In genomic region chr6:150638765-150639164, GRCh38 we compare ENCODE assay signal across 18 cellular contexts. TPM values are rescaled to one million over a fixed set of nuclear protein-coding genes. Genes with fewer than 3 reads are reported as not detected.
DNase-seq lines count a peak whose midpoint lies in the region; ATAC-seq, FAIRE-seq and TF ChIP-seq lines count a peak whose summit lies in the region.
"Had no signal": no experiment of that assay in that cellular context is flagged by ENCODE, and none has a peak within 500 bp of the region (broad histone marks: within the 10 kb centered on the region; RNA-seq: fewer than 3 reads in every experiment).

No MANE protein-coding gene starts in this region.

- no peaks in the 10 kb centered on the region for H3F3A ChIP-seq in PC-3 (ENCODE audit: low read length, unreplicated experiment)

- POLR2A ChIA-PET in PC-3 (lab: Charles Lee; ENCODE audit: unreplicated experiment), result no interaction called here
- POLR2A ChIA-PET in GM12878 (lab: Charles Lee), result interaction anchor here (1.1 to 2.0 kb wide), 3 partner anchors 39 to 174 kb away, joined by 3 to 8 read pairs (median 6); partner anchors contain the start of gene PLEKHG1

- RAD21 ChIA-PET in GM12878 (lab: Charles Lee; ENCODE audit: unreplicated experiment), result interaction anchor here (0.7 to 8.9 kb wide), 9 partner anchors 8 to 176 kb away, joined by 3 to 73 read pairs (median 3); partner anchors contain the start of gene PLEKHG1

- intact Hi-C loops in PC-3 (cut with micrococcal nuclease), result no loop called here
- intact Hi-C loops in GM12878 (cut with micrococcal nuclease; ENCODE audit: unreplicated experiment), result loop anchor here (5.0 kb wide), 1 partner anchor 54 kb away; no protein-coding TSS in a partner anchor

- TF ChIP-seq POLR2A in GM12878 (IDR thresholded peaks at IDR 0.05; ENCODE audit: low read depth, low read length), result no peak

- CTCF ChIA-PET in PC-3 (lab: Charles Lee) (no interaction called here), GM12878 (lab: Yijun Ruan, JAX) (interaction anchor here (0.6 to 4.1 kb wide), 5 partner anchors 39 to 221 kb away, joined by 4 to 15 read pairs (median 6); partner anchors contain the start of gene PLEKHG1)

- H3K4me2 ChIP-seq in PC-3 (ENCODE audit: low read length) (no peak overlapping the region), GM12878 (ENCODE audit: control insufficient read depth, insufficient read depth) (peak overlapping the region; percentile 62)
- H3K4me2 ChIP-seq: BLaER1 treated with 17β-estradiol and CSF1 and Interleukin-3, amounts not matched to agents 10 nM and 100 nM had no signal

- SMC1A ChIA-PET in GM12878 (lab: Charles Lee; ENCODE audit: uncharacterized antibody, unreplicated experiment), result interaction anchor here (0.6 to 8.2 kb wide), 14 partner anchors 10 to 221 kb away, joined by 3 to 52 read pairs (median 7); partner anchors contain the start of gene PLEKHG1

- H3K79me2 ChIP-seq in PC-3 (ENCODE audit: low read length) (no peaks in the 10 kb centered on the region), GM12878 (ENCODE audit: control insufficient read depth, insufficient read depth, low read length) (peaks cover 26% of the 10 kb centered on the region)

- no peak overlapping the region for H2AFZ ChIP-seq in PC-3 (ENCODE audit: low read length)
- no peak overlapping the region for H2AFZ ChIP-seq in GM12878 (ENCODE audit: control insufficient read depth, low read depth, low read length)

- H3K9me3 ChIP-seq in PC-3 (ENCODE audit: low read length) (no peaks in the 10 kb centered on the region), GM12878 (replicated peaks; ENCODE audit: control insufficient read depth, insufficient read depth, low read length) (no peaks in the 10 kb centered on the region)
- H3K9me3 ChIP-seq: BLaER1 treated with 17β-estradiol and CSF1 and Interleukin-3, amounts not matched to agents 10 nM and 100 nM; HAP-1; SJCRH30 had no signal

- H3K4me1 ChIP-seq in PC-3 (ENCODE audit: insufficient read depth, low read length) (0 out of 2 replicates have a peak, but pooled peaks cover 5% of the 10 kb centered on the region), GM12878 (ENCODE audit: control insufficient read depth, insufficient read depth, low read length) (peaks cover 33% of the 10 kb centered on the region)
- H3K4me1 ChIP-seq: SJCRH30 had no signal

- peak; percentile 44 for FAIRE-seq in GM19239 (lab: Jason Lieb, UNC)
- no peak for FAIRE-seq in GM12878 (lab: Jason Lieb, UNC)

- H3K36me3 ChIP-seq in PC-3 (ENCODE audit: low read depth, low read length) (no peaks in the 10 kb centered on the region), GM12878 (ENCODE audit: control insufficient read depth in 2 of 2, insufficient read depth in 2 of 2, low read length in 1 of 2) (no peaks in the 10 kb centered on the region; a peak in 1 of 4 replicates)
- H3K36me3 ChIP-seq: BLaER1 treated with 17β-estradiol and CSF1 and Interleukin-3, amounts not matched to agents 10 nM and 100 nM; HAP-1; SJCRH30 had no signal

- DNase-seq in GM19239 (ENCODE audit: insufficient read length, low spot score), result no peak
- DNase-seq in PC-3, result peak; percentile 33
- DNase-seq in GM12878 (ENCODE audit: low read depth, low spot score), result no peak
- DNase-seq in renal cortical epithelial cell (ENCODE audit: low read depth), result peak; percentile 51
- DNase-seq: CD8-positive, alpha-beta memory T cell; KG1; NCI-H1436; NCI-H1930; NCI-H345; NCI-H524 treated with DMSO at 0.1 percent for 48 hours; SJCRH30 had no signal

- TF ChIP-seq EP300 in GM12878 (IDR thresholded peaks at IDR 0.05; ENCODE audit: borderline replicate concordance in 1 of 2, control insufficient read depth in 1 of 2, low read depth in 2 of 2, low read length in 2 of 2), result no peak

- no peaks in the 10 kb centered on the region for H3K9me2 ChIP-seq in PC-3 (replicated peaks; ENCODE audit: low read length)

- in situ Hi-C loops in GM12878 (cut with MboI), result no loop called here

- H4K20me1 ChIP-seq in PC-3 (ENCODE audit: low read length) (no peaks in the 10 kb centered on the region), GM12878 (ENCODE audit: control insufficient read depth, insufficient read depth) (no peaks in the 10 kb centered on the region)
- H4K20me1 ChIP-seq: BLaER1 treated with 17β-estradiol and CSF1 and Interleukin-3, amounts not matched to agents 10 nM and 100 nM had no signal

- BruUV-seq in PC-3 (replicated peaks; lab: Mats Ljungman, UMichigan), result no TSS peak
- no TSS peak for BruUV-seq in GM12878 (replicated peaks; lab: Mats Ljungman, UMichigan)

- no peak overlapping the region for H3K27ac ChIP-seq in PC-3 (ENCODE audit: low read length)
- no peak overlapping the region; the same call in 1 of the 2 replicates for H3K27ac ChIP-seq in GM12878 (ENCODE audit: control insufficient read depth, insufficient read depth)
- H3K27ac ChIP-seq: BLaER1 treated with 17β-estradiol and CSF1 and Interleukin-3, amounts not matched to agents 10 nM and 100 nM; SJCRH30 had no signal

- TF ChIP-seq RAD21 in GM12878 (IDR thresholded peaks at IDR 0.05; ENCODE audit: insufficient read depth, low read depth, low read length), result no peak

- TF ChIP-seq CTCF in PC-3 (conservative IDR thresholded peaks at IDR 0.05; ENCODE audit: low read depth, low read length), result no peak
- no peak for TF ChIP-seq CTCF in GM12878 (IDR thresholded peaks at IDR 0.05 in 2 of 3, conservative IDR thresholded peaks at IDR 0.05 in 1 of 3; ENCODE audit: control insufficient read depth in 2 of 3, extremely low read depth in 1 of 3, insufficient read depth in 1 of 3, low read depth in 3 of 3, low read length in 3 of 3)

- H3K27me3 ChIP-seq in PC-3 (ENCODE audit: low read length) (no peaks in the 10 kb centered on the region), GM12878 (replicated peaks in 1 of 2; ENCODE audit: control insufficient read depth in 2 of 2, insufficient read depth in 2 of 2, low read length in 1 of 2) (no peaks in the 10 kb centered on the region)
- H3K27me3 ChIP-seq: SJCRH30 had no signal

- H3K4me3 ChIP-seq in PC-3 (ENCODE audit: low read length) (no peak overlapping the region), GM12878 (no peak overlapping the region)
- H3K4me3 ChIP-seq: BLaER1 treated with 17β-estradiol and CSF1 and Interleukin-3, amounts not matched to agents 10 nM and 100 nM; HAP-1; SJCRH30 had no signal

- H3K9ac ChIP-seq in PC-3 (ENCODE audit: low read length) (no peak overlapping the region), GM12878 (ENCODE audit: control insufficient read depth, insufficient read depth, low read length) (no peak overlapping the region)
- H3K9ac ChIP-seq: BLaER1 treated with 17β-estradiol and CSF1 and Interleukin-3, amounts not matched to agents 10 nM and 100 nM had no signal

- ATAC-seq in PC-3, result no peak
- ATAC-seq in GM12878, result no peak
- ATAC-seq in GM18861 (IDR thresholded peaks at IDR 0.05; ENCODE audit: unreplicated experiment), result no peak
- ATAC-seq in HG02870 (IDR thresholded peaks at IDR 0.05; ENCODE audit: unreplicated experiment), result no peak
- no peak for ATAC-seq in GM18868 (IDR thresholded peaks at IDR 0.05; ENCODE audit: unreplicated experiment)
- ATAC-seq: Panc1 had no signal

- WGBS in GM12878 (ENCODE audit: insufficient coverage, insufficient replicate concordance, low lambda C conversion rate, missing lambda C conversion rate), result 0% methylated on average over 1 of the region's 1 CpG

TF ChIP-seq in GM12878, 131 proteins besides CTCF, POLR2A, EP300 and RAD21 (continues in another document):
- TF ChIP-seq ATF2 (IDR thresholded peaks at IDR 0.05; ENCODE audit: low read length) (peak; percentile 16; the same call in 1 of the 2 replicates), RELB (IDR thresholded peaks at IDR 0.05; ENCODE audit: low read depth) (peak; percentile 24; the same call in 1 of the 2 replicates), RUNX3 (IDR thresholded peaks at IDR 0.05; ENCODE audit: low read length) (peak; percentile 78)

RNA-seq across cellular contexts. Expression of gene PLEKHG1, which starts 39.1 kb away (rescaled TPM):
- total RNA-seq in PC-3 (2014; rRNA removed), result 1.3 and 1.4 TPM in 2 replicates
- 150 TPM in 2 replicates for total RNA-seq in GM12878 (2013; cell fraction: nucleolus; rRNA removed)
- 7.3 and 10.0 TPM in 2 replicates for total RNA-seq in GM12878 (2014; rRNA removed)
- total RNA-seq in GM12878 (2014; rRNA removed; fragmentation: Illumina TruSeq; extraction: Trizol), result 4.5 and 4.7 TPM in 2 replicates
- total RNA-seq in GM12878 (2021), result 7.3 and 8.3 TPM in 2 replicates
- polyA plus RNA-seq in GM12878 (2011; ENCODE audit: low read depth), result 2.2 TPM
- polyA plus RNA-seq in GM12878 (2011; rRNA removed), result 15.0 and 17.2 TPM in 2 replicates
- polyA plus RNA-seq in GM12878 (2011; cell fraction: cytosol; rRNA removed), result 10.9 and 14.1 TPM in 2 replicates
- 22.8 and 24.8 TPM in 2 replicates for polyA plus RNA-seq in GM12878 (2011; cell fraction: nucleus; rRNA removed)
- polyA plus RNA-seq in GM12878 (2012), result 3.2 and 3.6 TPM in 2 replicates
- polyA plus RNA-seq in GM12878 (2014; fragmentation: Illumina TruSeq; extraction: Trizol), result 5.3 and 9.9 TPM in 2 replicates
- 1 to 10 TPM in 1 of 2 experiments, under 1 TPM in 1; 0.77 to 1.1 TPM for polyA plus RNA-seq in GM12878 (2014; fragmentation: Nextera tagmentation; extraction: Ambion mirVana)
- 3.8 and 6.0 TPM in 2 replicates for polyA plus RNA-seq in GM12878 (2014; rRNA removed)
- polyA plus RNA-seq in GM12878 (2016; fragmentation: Nextera tagmentation; extraction: Ambion mirVana), result 1 to 10 TPM; 2.8 to 4.3 TPM
- 52.1 and 55.8 TPM in 2 replicates for polyA minus RNA-seq in GM12878 (2011; rRNA and poly(A)+ RNA removed)
- 11.5 and 12.0 TPM in 2 replicates for polyA minus RNA-seq in GM12878 (2011; cell fraction: cytosol; rRNA and poly(A)+ RNA removed)
- polyA minus RNA-seq in GM12878 (2011; cell fraction: nucleus; rRNA and poly(A)+ RNA removed), result 58.5 and 77.3 TPM in 2 replicates
- total RNA-seq in renal cortical epithelial cell, result 11.1 and 13.4 TPM in 2 replicates
- total RNA-seq: M059J had no signal

Comparison
In these comparisons a context has a peak if more than half of its experiments do, and no peak if none do; other contexts are left out.
1. DNase-seq: peak in PC-3 (single experiment) and renal cortical epithelial cell (single experiment); none in GM19239 (single experiment) and GM12878 (single experiment).